12 cellular contexts compared by ENCODE assay signal in the genomic region with DNA sequence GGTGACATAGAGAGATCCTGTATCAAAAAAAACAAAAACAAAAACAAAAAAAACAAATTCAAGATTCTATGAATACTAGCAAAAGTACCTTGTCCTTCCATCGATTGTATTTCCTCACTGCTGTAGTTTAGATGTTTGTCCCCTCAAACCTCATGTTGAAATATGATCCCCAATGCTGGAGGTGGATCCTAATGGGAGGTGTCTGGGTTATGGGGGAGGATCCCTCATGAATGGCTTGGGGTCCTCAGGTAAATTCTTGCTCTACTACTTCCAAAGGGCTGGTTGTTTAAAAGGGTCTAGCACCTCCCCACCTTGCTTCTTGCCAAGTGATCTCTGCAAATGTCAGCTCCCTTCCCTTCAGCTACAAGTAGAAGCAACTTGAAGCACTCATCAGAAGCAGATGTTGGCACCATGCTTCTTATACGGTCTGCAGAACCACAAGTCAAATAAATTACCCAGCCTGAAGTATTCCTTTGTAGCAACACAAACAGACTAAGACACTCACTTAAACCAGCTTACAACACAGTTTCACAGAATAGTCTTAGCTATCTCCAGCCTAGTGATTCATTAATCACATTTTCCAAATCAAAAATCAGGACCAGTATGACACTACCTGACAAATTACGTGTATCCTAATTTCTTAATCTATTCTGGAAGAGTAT. TPM values are rescaled to one million over a fixed set of nuclear protein-coding genes. Genes with fewer than 3 reads are reported as not detected.
DNase-seq lines count a peak whose midpoint lies in the region; ATAC-seq and TF ChIP-seq lines count a peak whose summit lies in the region.
"Had no signal": no experiment of that assay in that cellular context is flagged by ENCODE, and none has a peak within 500 bp of the region (broad histone marks: within the 10 kb centered on the region; RNA-seq: fewer than 3 reads in every experiment).

No MANE protein-coding gene starts in this region.

- H3K4me1 Mint-ChIP-seq in CD4-positive, alpha-beta T cell (ENCODE audit: low read depth), result peaks cover 82% of the 10 kb centered on the region

- no peak overlapping the region; the same call in 1 of the 2 replicates for H3K4me2 ChIP-seq in OCI-LY1 (ENCODE audit: low read length)

- H3K36me3 Mint-ChIP-seq in CD4-positive, alpha-beta T cell (ENCODE audit: low read depth), result peaks cover 54% of the 10 kb centered on the region

- no peaks in the 10 kb centered on the region for H3K9me3 ChIP-seq in CD4-positive, alpha-beta T cell (ENCODE audit: control insufficient read depth, low read length)
- H3K9me3 ChIP-seq in OCI-LY1 (ENCODE audit: low read length), result peaks cover 3% of the 10 kb centered on the region; the same call in 1 of the 2 replicates
- H3K9me3 ChIP-seq in transverse colon, result no peaks in the 10 kb centered on the region
- H3K9me3 ChIP-seq: heart right ventricle had no signal

- no peak overlapping the region for H3K9ac ChIP-seq in OCI-LY1 (ENCODE audit: low read length)

- in situ Hi-C loops in transverse colon (cut with MboI; ENCODE audit: low pct_ligation_motif_present in 1 of 4, low pct_unique_long_range_greater_than_20kb in 1 of 4, low sequenced_read_pairs in 3 of 4), result no loop called here

- 63 to 74% methylated on average over 1 to 3 of the region's 3 CpGs for WGBS in transverse colon (ENCODE audit: low coverage in 1 of 2), 2 donors

- no peaks in the 10 kb centered on the region for H3K9me3 Mint-ChIP-seq in CD4-positive, alpha-beta T cell

- no peaks in the 10 kb centered on the region for H3K27me3 ChIP-seq in CD4-positive, alpha-beta T cell (ENCODE audit: control insufficient read depth, insufficient read depth, low read length)
- H3K27me3 ChIP-seq in OCI-LY1 (ENCODE audit: insufficient read depth, low read length) (no peaks in the 10 kb centered on the region), transverse colon (no peaks in the 10 kb centered on the region)
- H3K27me3 ChIP-seq: heart right ventricle had no signal

- no peak for TF ChIP-seq CTCF in CD4-positive, alpha-beta T cell (IDR thresholded peaks at IDR 0.05)
- TF ChIP-seq CTCF in OCI-LY1 (IDR thresholded peaks at IDR 0.05; ENCODE audit: low read length) (no peak), transverse colon (IDR thresholded peaks at IDR 0.05) (no peak)

- no peak overlapping the region for H2AFZ ChIP-seq in OCI-LY1 (ENCODE audit: low read length)

- H3K79me2 ChIP-seq in OCI-LY1 (ENCODE audit: insufficient read depth, low read length), result peaks cover 99% of the 10 kb centered on the region

- peak; percentile 36 for DNase-seq in AG08395 (ENCODE audit: low spot score)
- DNase-seq in CD4-positive, alpha-beta T cell, result no peak
- DNase-seq in fibroblast of the conjunctiva (ENCODE audit: low read depth), result peak; percentile 71
- DNase-seq in HPDE6-E6E7 (ENCODE audit: extremely low spot score), result no peak
- DNase-seq in cerebellar cortex (ENCODE audit: low spot score), result no peak
- DNase-seq in transverse colon, result no peak
- DNase-seq: heart right ventricle, midbrain, NCI-H774 had no signal

- H4K20me1 ChIP-seq in OCI-LY1 (ENCODE audit: insufficient read depth, low read length), result no peaks in the 10 kb centered on the region

- H3K4me3 ChIP-seq in OCI-LY1 (ENCODE audit: low read depth, low read length, poor library complexity, severe bottlenecking), result no peak overlapping the region
- H3K4me3 ChIP-seq in transverse colon, result no peak overlapping the region
- H3K4me3 ChIP-seq: heart right ventricle, skin epidermis had no signal

- H3K9me2 ChIP-seq in OCI-LY1 (ENCODE audit: low read depth, low read length), result no peaks in the 10 kb centered on the region

- intact Hi-C loops in CD4-positive, alpha-beta T cell (cut with DNase I, micrococcal nuclease), result no loop called here
- intact Hi-C loops in transverse colon (cut with DNase I; ENCODE audit: low total_unique reads), result no loop called here

- peaks cover 44% of the 10 kb centered on the region for H3K4me1 ChIP-seq in OCI-LY1 (ENCODE audit: insufficient read depth, low read length, severe bottlenecking)
- H3K4me1 ChIP-seq in transverse colon, result peaks cover 3 to 37% (median 14%) of the 10 kb centered on the region in 4 donors

- H3K36me3 ChIP-seq in OCI-LY1 (ENCODE audit: insufficient read depth, low read length) (peaks cover 83% of the 10 kb centered on the region), transverse colon (no peaks in the 10 kb centered on the region)
- H3K36me3 ChIP-seq: heart right ventricle had no signal

- H3K27me3 Mint-ChIP-seq in CD4-positive, alpha-beta T cell, result no peaks in the 10 kb centered on the region

- no peak for ATAC-seq in CD4-positive, alpha-beta T cell (ENCODE audit: poor library complexity)
- no peak for ATAC-seq in HG03196 (IDR thresholded peaks at IDR 0.05; ENCODE audit: unreplicated experiment)

- H3F3A ChIP-seq in OCI-LY1 (ENCODE audit: insufficient read depth, low read length), result no peaks in the 10 kb centered on the region

- H3K27ac Mint-ChIP-seq in CD4-positive, alpha-beta T cell, result peak overlapping the region; percentile 6

- CTCF ChIA-PET in CD4-positive, alpha-beta T cell (lab: Charles Lee), result interaction anchor here (2.9 kb wide), 1 partner anchor 21 kb away, joined by 8 read pairs; the partner anchor contains the start of gene ABI1

- POLR2A ChIA-PET in CD4-positive, alpha-beta T cell (lab: Charles Lee), result no interaction called here

- no peak for TF ChIP-seq POLR2A in transverse colon (IDR thresholded peaks at IDR 0.05)

- H3K4me3 Mint-ChIP-seq in CD4-positive, alpha-beta T cell, result no peak overlapping the region

- TF ChIP-seq EP300 in transverse colon (IDR thresholded peaks at IDR 0.05; ENCODE audit: low read depth), result no peak

- H3K27ac ChIP-seq in CD4-positive, alpha-beta T cell (ENCODE audit: low read depth, low read length), result no peak overlapping the region
- H3K27ac ChIP-seq in OCI-LY1 (ENCODE audit: low read depth, low read length, poor library complexity, severe bottlenecking) (peak overlapping the region; percentile 58), transverse colon (no peak overlapping the region)
- H3K27ac ChIP-seq: heart right ventricle, skin epidermis had no signal

RNA-seq across cellular contexts. Expression of gene ABI1, which starts 20.7 kb away (rescaled TPM):
- 10 to 100 TPM; 83.2 to 83.6 TPM for total RNA-seq in CD4-positive, alpha-beta T cell
- total RNA-seq in transverse colon, result 10 to 100 TPM; 29.9 to 54.5 (median 47.8) TPM

Comparison
In these comparisons a context has a peak if more than half of its experiments do, and no peak if none do; other contexts are left out.
1. DNase-seq: peak in AG08395 (single experiment) and fibroblast of the conjunctiva (single experiment); none in CD4-positive, alpha-beta T cell (0 of 10), HPDE6-E6E7 (single experiment), cerebellar cortex (single experiment) and transverse colon (single experiment).